In the genomic region with DNA sequence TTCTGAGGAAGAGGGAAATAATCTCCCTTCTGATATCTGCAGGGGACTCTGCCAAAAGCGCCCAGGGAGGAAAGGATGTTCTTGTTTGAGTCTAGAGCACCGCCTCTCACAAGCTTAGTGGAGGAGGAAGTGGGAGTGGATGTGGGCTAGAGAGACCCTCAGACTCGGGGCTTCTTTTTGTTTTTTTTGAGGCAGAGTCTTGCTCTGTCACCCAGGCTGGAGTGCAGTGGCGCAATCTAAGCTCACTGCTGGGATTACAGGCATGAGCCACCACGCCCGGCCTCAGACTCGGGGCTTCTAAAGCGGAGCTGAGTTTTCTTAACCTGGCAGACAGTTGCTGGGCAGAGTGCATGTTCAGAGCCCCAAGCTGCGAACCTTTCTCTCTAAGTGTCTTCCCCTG, we compare ENCODE assay signal across 18 cellular contexts.
"Had no signal": no experiment of that assay in that cellular context is flagged by ENCODE, and none has a peak within 500 bp of the region (broad histone marks: within the 10 kb centered on the region; RNA-seq: fewer than 3 reads in every experiment).

No MANE protein-coding gene starts in this region.

- H3K36me3 ChIP-seq: pancreas, stomach, thoracic aorta had no signal

- H3K4me3 Mint-ChIP-seq: activated T-cell treated with anti-CD3 and anti-CD28 coated beads, Interleukin-2, amount 50 U/mL, for 24 hours; dendritic cell treated with granulocyte-macrophage colony-stimulating factor and Interleukin-4, amounts not matched to agents 40 ng/mL and 50 ng/mL, for 4 days; effector memory CD8-positive, alpha-beta T cell had no signal

- H3K4me3 ChIP-seq: body of pancreas, hepatocyte, pancreas, stomach, thoracic aorta had no signal

- H2AFZ ChIP-seq: hepatocyte had no signal

- DNase-seq: activated effector memory CD4-positive, alpha-beta T cell treated with Interleukin-2 at 50 U/mL for 16 hours; activated T-cell treated with anti-CD3 and anti-CD28 coated beads, Interleukin-2, amount 50 U/mL, for 24 hours; amniotic stem cell; body of pancreas; cerebellar nuclear complex; effector memory CD8-positive, alpha-beta T cell; kidney; left ventricle myocardium superior; mesenchymal stem cell; pancreas; stimulated activated CD4-positive, alpha-beta T cell treated with anti-CD3 and anti-CD28 coated beads, Interleukin-15, amount 100 ng/mL, for 24 hours; stomach had no signal

- H3K79me2 ChIP-seq: hepatocyte had no signal

- H3K27ac ChIP-seq: body of pancreas, epithelial cell of prostate, hepatocyte, pancreas, stomach, thoracic aorta had no signal

- H3K4me2 ChIP-seq: hepatocyte had no signal

- H3K27ac Mint-ChIP-seq: activated naive CD4-positive, alpha-beta T cell treated with anti-CD3 and anti-CD28 coated beads, Interleukin-2, amount 50 U/mL, for 72 hours; activated T-cell treated with anti-CD3 and anti-CD28 coated beads, Interleukin-2, amount 50 U/mL, for 24 hours; dendritic cell treated with granulocyte-macrophage colony-stimulating factor and Interleukin-4, amounts not matched to agents 40 ng/mL and 50 ng/mL, for 4 days; effector memory CD8-positive, alpha-beta T cell had no signal

- H3K9me3 Mint-ChIP-seq: activated naive CD4-positive, alpha-beta T cell treated with anti-CD3 and anti-CD28 coated beads, Interleukin-2, amount 50 U/mL, for 72 hours; activated T-cell treated with anti-CD3 and anti-CD28 coated beads, Interleukin-2, amount 50 U/mL, for 24 hours; dendritic cell treated with granulocyte-macrophage colony-stimulating factor and Interleukin-4, amounts not matched to agents 40 ng/mL and 50 ng/mL, for 4 days; effector memory CD8-positive, alpha-beta T cell had no signal

- ATAC-seq: activated CD4-positive, CD25-positive, alpha-beta regulatory T cell treated with anti-CD3 and anti-CD28 coated beads, Interleukin-2, amount 50 U/mL, for 24 hours; activated naive CD4-positive, alpha-beta T cell treated with anti-CD3 and anti-CD28 coated beads, Interleukin-2, amount 50 U/mL, for 72 hours; body of pancreas; effector memory CD8-positive, alpha-beta T cell; left ventricle myocardium superior; pancreas had no signal

- H3K27me3 ChIP-seq: body of pancreas, hepatocyte had no signal

- H3K9me3 ChIP-seq: body of pancreas, pancreas, stomach, thoracic aorta had no signal

- H3K4me1 ChIP-seq: body of pancreas, pancreas, stomach had no signal
